15 cellular contexts compared by ENCODE assay signal in the genomic region with DNA sequence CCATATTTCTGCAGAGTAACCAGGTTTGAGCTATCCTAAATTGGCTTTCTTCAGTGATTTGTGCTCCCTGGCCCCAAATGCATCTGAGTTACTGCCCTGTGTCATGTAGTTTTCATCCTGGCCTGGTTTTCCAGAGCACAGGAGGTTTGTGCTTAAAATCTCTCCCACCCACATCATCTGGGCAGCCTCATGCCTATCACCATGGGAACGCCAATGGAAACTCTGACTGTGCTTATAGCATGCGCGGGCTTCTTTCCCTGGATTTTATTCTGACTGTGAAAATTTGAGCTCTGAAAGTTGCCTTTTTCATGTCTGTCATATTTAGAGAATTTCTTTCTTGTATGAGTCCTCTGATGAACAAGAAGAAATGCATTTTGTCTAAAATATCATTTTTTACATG. TPM values are rescaled to one million over a fixed set of nuclear protein-coding genes. Genes with fewer than 3 reads are reported as not detected.
A peak's percentile ranks its signal among the peaks of the same experiment; 100 is the strongest.
DNase-seq lines count a peak whose midpoint lies in the region; ATAC-seq and TF ChIP-seq lines count a peak whose summit lies in the region.
"Had no signal": no experiment of that assay in that cellular context is flagged by ENCODE, and none has a peak within 500 bp of the region (broad histone marks: within the 10 kb centered on the region; RNA-seq: fewer than 3 reads in every experiment).

No MANE protein-coding gene starts in this region.

- no peak for ATAC-seq in HCT116

- no TSS peak for BruUV-seq in HCT116 (replicated peaks; lab: Mats Ljungman, UMichigan)

- TF ChIP-seq POLR2A in HCT116 (IDR thresholded peaks at IDR 0.05; ENCODE audit: borderline replicate concordance, extremely low read depth, insufficient read depth, insufficient read length) (no peak), sigmoid colon (IDR thresholded peaks at IDR 0.05) (no peak)

- POLR2A ChIA-PET in HCT116 (lab: Charles Lee): interaction anchor here (1.3 kb wide), 1 partner anchor 9 kb away, joined by 4 read pairs; no protein-coding TSS in a partner anchor

- H2AFZ ChIP-seq in HCT116 (ENCODE audit: low read depth, low read length, poor library complexity, severe bottlenecking): no peak overlapping the region

- no peaks in the 10 kb centered on the region for H3K79me2 ChIP-seq in HCT116 (ENCODE audit: insufficient read depth, low read length)

- peak overlapping the region; percentile 46 for H3K27ac Mint-ChIP-seq in chondrocyte (ENCODE audit: unreplicated experiment)
- H3K27ac Mint-ChIP-seq: activated naive CD8-positive, alpha-beta T cell treated with anti-CD3 and anti-CD28 coated beads, Interleukin-2, amount 10 ng/mL, durations not matched to agents 7 days and 5 days; dendritic cell treated with granulocyte-macrophage colony-stimulating factor and Interleukin-4, amounts not matched to agents 40 ng/mL and 50 ng/mL, for 4 days; HFFc6 had no signal

- peak overlapping the region; percentile 4; the same call in 1 of the 2 replicates for H3K4me2 ChIP-seq in HCT116 (ENCODE audit: low read length)

- no peaks in the 10 kb centered on the region for H3K9me2 ChIP-seq in HCT116 (ENCODE audit: insufficient read depth)

- peaks cover 10% of the 10 kb centered on the region for H3K36me3 Mint-ChIP-seq in chondrocyte (ENCODE audit: low read depth)
- H3K36me3 Mint-ChIP-seq: activated naive CD8-positive, alpha-beta T cell treated with anti-CD3 and anti-CD28 coated beads, Interleukin-2, amount 10 ng/mL, durations not matched to agents 7 days and 5 days had no signal

- no peaks in the 10 kb centered on the region for H4K20me1 ChIP-seq in HCT116 (ENCODE audit: insufficient read depth)

- H3K4me3 ChIP-seq in HCT116 (replicated peaks in 1 of 2; ENCODE audit: low read depth in 1 of 2, low read length in 2 of 2) (no peak overlapping the region), sigmoid colon (no peak overlapping the region)
- H3K4me3 ChIP-seq: skin epidermis had no signal

- TF ChIP-seq RAD21 in HCT116 (IDR thresholded peaks at IDR 0.05; ENCODE audit: low read depth): no peak

- DNase-seq in HCT116 (ENCODE audit: low read depth, low spot score): no peak
- DNase-seq in chondrocyte (ENCODE audit: low spot score): no peak
- peak; percentile 71 for DNase-seq in inferior parietal cortex (ENCODE audit: extremely low spot score)
- DNase-seq in sigmoid colon: no peak
- no peak for DNase-seq in pons (ENCODE audit: low spot score)
- DNase-seq in activated naive CD4-positive, alpha-beta T cell treated with Interleukin-2 at 50 U/mL for 16 hours: no peak
- DNase-seq in NCI-H2196 treated with DMSO at 0.1 percent for 48 hours (lab: John Stamatoyannopoulos, UW; ENCODE audit: unreplicated experiment): no peak
- no peak for DNase-seq in activated effector memory CD4-positive, alpha-beta T cell treated with Interleukin-2 at 50 U/mL for 16 hours
- DNase-seq: activated CD8-positive, alpha-beta memory T cell treated with anti-CD3 and anti-CD28 coated beads, Interleukin-2, amount 50 U/mL, for 48 hours; activated naive CD8-positive, alpha-beta T cell treated with anti-CD3 and anti-CD28 coated beads, Interleukin-2, amount 10 ng/mL, durations not matched to agents 7 days and 5 days; HFFc6; NCI-H1436 treated with DMSO at 0.1 percent for 48 hours had no signal

- H3K4me3 Mint-ChIP-seq in chondrocyte (ENCODE audit: unreplicated experiment): no peak overlapping the region
- H3K4me3 Mint-ChIP-seq: activated naive CD8-positive, alpha-beta T cell treated with anti-CD3 and anti-CD28 coated beads, Interleukin-2, amount 10 ng/mL, durations not matched to agents 7 days and 5 days; dendritic cell treated with granulocyte-macrophage colony-stimulating factor and Interleukin-4, amounts not matched to agents 40 ng/mL and 50 ng/mL, for 4 days; HFFc6 had no signal

- H3K27ac ChIP-seq in HCT116 (ENCODE audit: low read depth, low read length) (no peak overlapping the region; the same call in 1 of the 2 replicates), sigmoid colon (peak overlapping the region; percentile 26 to 70 (median 64))

- no peak for TF ChIP-seq CTCF in HCT116 (IDR thresholded peaks at IDR 0.05 in 2 of 3, conservative IDR thresholded peaks at IDR 0.05 in 1 of 3; ENCODE audit: borderline replicate concordance in 1 of 3, insufficient read depth in 1 of 3, low read depth in 2 of 3, low read length in 2 of 3)
- TF ChIP-seq CTCF in chondrocyte (IDR thresholded peaks at IDR 0.05): no peak
- no peak for TF ChIP-seq CTCF in sigmoid colon (IDR thresholded peaks at IDR 0.05)

- intact Hi-C loops in HCT116 (cut with micrococcal nuclease) (no loop called here), sigmoid colon (cut with DNase I) (no loop called here)

- H3K4me1 ChIP-seq in HCT116 (ENCODE audit: control insufficient read depth in 1 of 2, insufficient read depth in 2 of 2, low read length in 2 of 2) (peaks cover 51 to 88% of the 10 kb centered on the region in 2 experiments), sigmoid colon (peaks cover 0 to 68% (median 56%) of the 10 kb centered on the region in 4 donors)

- H3K9ac ChIP-seq in HCT116 (ENCODE audit: low read length): 0 out of 2 replicates have a peak overlapping the region, but pooled peaks have one; percentile 5

- H3K9me3 Mint-ChIP-seq in chondrocyte (ENCODE audit: low read depth): no peaks in the 10 kb centered on the region
- H3K9me3 Mint-ChIP-seq: activated naive CD8-positive, alpha-beta T cell treated with anti-CD3 and anti-CD28 coated beads, Interleukin-2, amount 10 ng/mL, durations not matched to agents 7 days and 5 days; dendritic cell treated with granulocyte-macrophage colony-stimulating factor and Interleukin-4, amounts not matched to agents 40 ng/mL and 50 ng/mL, for 4 days; HFFc6 had no signal

- H3K9me3 ChIP-seq in HCT116 (ENCODE audit: control insufficient read depth in 1 of 2, insufficient read depth in 1 of 2, low read depth in 1 of 2, low read length in 2 of 2) (no peaks in the 10 kb centered on the region), sigmoid colon (no peaks in the 10 kb centered on the region)

- H3K27me3 ChIP-seq in HCT116 (ENCODE audit: insufficient read depth, low read length) (no peaks in the 10 kb centered on the region), sigmoid colon (no peaks in the 10 kb centered on the region)

- H3K27me3 Mint-ChIP-seq in chondrocyte (ENCODE audit: low read depth): no peaks in the 10 kb centered on the region

- CTCF ChIA-PET in HCT116 (lab: Charles Lee): interaction anchor here (0.9 to 2.8 kb wide), 2 partner anchors 14 to 16 kb away, joined by 4 to 7 read pairs; no protein-coding TSS in a partner anchor

- TF ChIP-seq EP300 in sigmoid colon (IDR thresholded peaks at IDR 0.05): no peak

- peaks cover 43% of the 10 kb centered on the region for H3K4me1 Mint-ChIP-seq in chondrocyte (ENCODE audit: low read depth)
- H3K4me1 Mint-ChIP-seq: activated naive CD8-positive, alpha-beta T cell treated with anti-CD3 and anti-CD28 coated beads, Interleukin-2, amount 10 ng/mL, durations not matched to agents 7 days and 5 days had no signal

- WGBS in sigmoid colon, 2 donors: 80 to 90% methylated on average over 3 of the region's 3 CpGs

- RAD21 ChIA-PET in HCT116 (lab: Charles Lee; ENCODE audit: low non-redundant PET in 1 of 2, low total read pairs in 2 of 2, uncharacterized antibody in 2 of 2, unreplicated experiment in 2 of 2): no interaction called here

- H3K36me3 ChIP-seq in HCT116 (ENCODE audit: control insufficient read depth in 1 of 2, insufficient read depth in 2 of 2, low read length in 2 of 2): no peaks in the 10 kb centered on the region
- peaks cover 0 to 14% (median 3%) of the 10 kb centered on the region in 4 donors for H3K36me3 ChIP-seq in sigmoid colon

TF ChIP-seq in HCT116, 20 proteins besides CTCF, POLR2A, EP300 and RAD21:
- TF ChIP-seq FOSL1 (IDR thresholded peaks at IDR 0.05; ENCODE audit: low read depth): peak; percentile 19; the same call in 1 of the 2 replicates
- no peak for TF ChIP-seq ZFX (IDR thresholded peaks at IDR 0.05)
- TF ChIP-seq POLR2AphosphoS5 (IDR thresholded peaks at IDR 0.05; ENCODE audit: low read depth, low read length): no peak

RNA-seq across cellular contexts. Expression of gene IRAG1, which starts 55.3 kb away (rescaled TPM):
- total RNA-seq in HCT116 (2021; ENCODE audit: unreplicated experiment) (3.7 TPM), chondrocyte (19.2 to 51.0 TPM (median 50.6 TPM) in 3 replicates), sigmoid colon (100 to 1,000 TPM in 3 of 4 donors, 10 to 100 TPM in 1; 96.1 to 153 (median 125) TPM)
- polyA plus RNA-seq in HCT116 (2012): 2.0 and 2.3 TPM in 2 replicates
- 10 to 100 TPM in 1 of 3 donors, 1 to 10 TPM in 2; 1.8 to 10.6 (median 2.3) TPM for polyA plus RNA-seq in sigmoid colon
- total RNA-seq: activated naive CD8-positive, alpha-beta T cell treated with anti-CD3 and anti-CD28 coated beads, Interleukin-2, amount 10 ng/mL, durations not matched to agents 7 days and 5 days; T-helper 1 cell treated with Interleukin-12 subunit alpha and Interleukin-12 subunit beta and Interleukin-4 antibody, amounts not matched to agents 30 ng/mL and 1 ng/mL, for 36 hours had no signal
